ENCODE assay signal across 9 cellular contexts in the genomic region with DNA sequence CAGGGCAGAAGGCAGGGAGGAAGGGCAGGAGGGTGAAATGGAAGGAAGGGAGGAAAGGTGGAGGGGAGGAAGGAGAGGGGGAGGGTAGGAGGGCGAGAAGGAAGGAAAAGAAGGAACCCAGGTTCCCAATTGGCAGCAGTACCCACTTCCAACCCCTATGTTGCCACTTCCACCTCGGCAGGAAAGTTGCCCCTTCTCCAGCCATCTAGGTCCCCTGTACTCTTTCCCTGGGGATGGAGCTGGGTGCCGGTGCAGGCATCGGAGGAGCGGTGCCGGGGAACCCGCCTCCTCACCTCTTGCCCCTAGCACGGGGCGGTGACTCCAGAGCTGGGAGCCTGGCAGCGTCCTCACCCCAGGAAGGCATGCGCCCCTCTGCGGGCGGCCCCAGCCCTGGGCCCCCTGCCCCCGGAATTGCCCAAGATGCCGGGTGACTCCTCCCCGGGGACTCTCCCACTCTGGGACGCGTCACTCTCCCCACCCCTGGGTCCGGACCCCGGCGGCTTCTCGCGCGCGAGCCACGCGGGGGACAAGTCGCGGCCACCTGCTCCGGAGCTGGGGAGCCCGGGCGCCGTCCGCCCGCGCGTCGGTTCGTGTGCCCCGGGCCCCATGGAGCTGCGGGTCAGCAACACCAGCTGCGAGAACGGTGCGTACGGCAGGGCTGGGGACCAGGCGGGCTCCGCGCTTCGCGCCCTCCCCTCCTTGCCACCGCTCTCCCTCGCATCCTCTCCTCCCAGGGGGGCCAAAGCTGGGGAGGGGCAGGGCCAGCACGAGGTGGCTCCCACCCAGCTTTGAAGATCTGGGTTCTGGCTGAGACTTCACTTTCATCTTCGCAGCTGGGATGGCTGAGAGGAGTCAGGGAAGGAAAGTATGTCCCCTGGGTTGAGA. TPM values are rescaled to one million over a fixed set of nuclear protein-coding genes. Genes with fewer than 3 reads are reported as not detected.
DNase-seq lines count a peak whose midpoint lies in the region; ATAC-seq and TF ChIP-seq lines count a peak whose summit lies in the region.
"Had no signal": no experiment of that assay in that cellular context is flagged by ENCODE, and none has a peak within 500 bp of the region (broad histone marks: within the 10 kb centered on the region; RNA-seq: fewer than 3 reads in every experiment).

A gene (plus strand): TSS at position 499 of the 885 bp plus-strand sequence. CDS start 108 bp downstream, at position 607.

- H3K9me3 Mint-ChIP-seq in activated T-cell treated with anti-CD3 and anti-CD28 coated beads, Interleukin-2, amount 50 U/mL, for 24 hours, result no peaks in the 10 kb centered on the region

- intact Hi-C loops in ovary (cut with DNase I), result no loop called here
- intact Hi-C loops in uterus (cut with DNase I; ENCODE audit: low total_unique reads), result no loop called here

- no peak for ATAC-seq in HG03432 (IDR thresholded peaks at IDR 0.05; ENCODE audit: unreplicated experiment)

- no peak within 1 kb of the TSS for H3K27ac ChIP-seq in ovary
- peak within 1 kb of the TSS in 1 of 2 donors; percentile 5 for H3K27ac ChIP-seq in uterus
- H3K27ac ChIP-seq: 22Rv1 had no signal

- peaks cover 3% of the 10 kb centered on the region for H3K4me1 ChIP-seq in ovary (ENCODE audit: insufficient read depth)
- H3K4me1 ChIP-seq in uterus, result no peaks in the 10 kb centered on the region

- TF ChIP-seq POLR2A in ovary (IDR thresholded peaks at IDR 0.05) (no peak), uterus (IDR thresholded peaks at IDR 0.05) (no peak)

- peak; percentile 52 for DNase-seq in DMS 273 (lab: John Stamatoyannopoulos, UW; ENCODE audit: unreplicated experiment)
- no peak for DNase-seq in DMS 273 treated with DMSO at 0.1 percent for 48 hours (lab: John Stamatoyannopoulos, UW)
- peak; percentile 72 for DNase-seq in activated T-cell treated with anti-CD3 and anti-CD28 coated beads, Interleukin-2, amount 50 U/mL, for 24 hours
- DNase-seq in glomerular visceral epithelial cell (ENCODE audit: extremely low spot score), result peak; percentile 31
- DNase-seq in ovary, result peak in 1 of 5 donors; percentile 41
- DNase-seq in uterus, result peak in 1 of 2 donors; percentile 29
- DNase-seq in amniotic stem cell (lab: John Stamatoyannopoulos, UW), result no peak

- peak within 1 kb of the TSS; percentile 75 for H3K4me3 Mint-ChIP-seq in activated T-cell treated with anti-CD3 and anti-CD28 coated beads, Interleukin-2, amount 50 U/mL, for 24 hours

- H3K36me3 ChIP-seq in ovary (no peaks in the 10 kb centered on the region), uterus (no peaks in the 10 kb centered on the region)

- H3K4me1 Mint-ChIP-seq in activated T-cell treated with anti-CD3 and anti-CD28 coated beads, Interleukin-2, amount 50 U/mL, for 24 hours (ENCODE audit: low read depth), result peaks cover 37% of the 10 kb centered on the region

- peaks cover 5% of the 10 kb centered on the region for H3K36me3 Mint-ChIP-seq in activated T-cell treated with anti-CD3 and anti-CD28 coated beads, Interleukin-2, amount 50 U/mL, for 24 hours (ENCODE audit: low read depth)

- peaks cover 44% of the 10 kb centered on the region for H3K27me3 Mint-ChIP-seq in activated T-cell treated with anti-CD3 and anti-CD28 coated beads, Interleukin-2, amount 50 U/mL, for 24 hours

- H3K27ac Mint-ChIP-seq in activated T-cell treated with anti-CD3 and anti-CD28 coated beads, Interleukin-2, amount 50 U/mL, for 24 hours, result peak within 1 kb of the TSS; percentile 37

- no peak for TF ChIP-seq CTCF in ovary (IDR thresholded peaks at IDR 0.05)
- no peak for TF ChIP-seq CTCF in uterus (IDR thresholded peaks at IDR 0.05)

- TF ChIP-seq EP300 in ovary (IDR thresholded peaks at IDR 0.05), result no peak

- 3 to 5% (median 3%) methylated on average over 40 to 54 of the region's 54 CpGs for WGBS in ovary, 3 donors

- H3K4me3 ChIP-seq in ovary (peak within 1 kb of the TSS; percentile 39), uterus (peak within 1 kb of the TSS; percentile 8 to 34)

- H3K9me3 ChIP-seq in ovary (no peaks in the 10 kb centered on the region), uterus (no peaks in the 10 kb centered on the region)

- H3K27me3 ChIP-seq in ovary (no peaks in the 10 kb centered on the region), uterus (no peaks in the 10 kb centered on the region)

RNA-seq across cellular contexts. Expression of the gene that starts here (rescaled TPM):
- total RNA-seq in ovary, result under 1 TPM in 1 of 7 donors, not detected in 6; 0.80 TPM
- polyA plus RNA-seq in ovary, result not detected
- under 1 TPM in 2 of 4 donors, not detected in 2; 0.14 to 0.43 TPM for total RNA-seq in uterus

Comparison
In these comparisons a context has a peak if more than half of its experiments do, and no peak if none do; other contexts are left out.
1. DNase-seq: peak in DMS 273 (single experiment), activated T-cell treated with anti-CD3 and anti-CD28 coated beads, Interleukin-2, amount 50 U/mL, for 24 hours (single experiment) and glomerular visceral epithelial cell (single experiment); none in DMS 273 treated with DMSO at 0.1 percent for 48 hours (single experiment) and amniotic stem cell (single experiment).